14 cellular contexts compared by ENCODE assay signal in genomic region chr20:47790032-47790965, GRCh38. TPM values are rescaled to one million over a fixed set of nuclear protein-coding genes. Genes with fewer than 3 reads are reported as not detected.
DNase-seq lines count a peak whose midpoint lies in the region; ATAC-seq and TF ChIP-seq lines count a peak whose summit lies in the region.
"Had no signal": no experiment of that assay in that cellular context is flagged by ENCODE, and none has a peak within 500 bp of the region (broad histone marks: within the 10 kb centered on the region; RNA-seq: fewer than 3 reads in every experiment).

No MANE protein-coding gene starts in this region.

- TF ChIP-seq POLR2A in lower leg skin (IDR thresholded peaks at IDR 0.05) = no peak

- H3K4me1 ChIP-seq in RWPE2 (ENCODE audit: insufficient read depth, poor library complexity, severe bottlenecking) = peaks cover 57% of the 10 kb centered on the region

- 74 to 78% methylated on average over 11 of the region's 11 CpGs for whole genome bisulfite sequencing in lower leg skin, 2 donors

- no peaks in the 10 kb centered on the region for H3K36me3 ChIP-seq in RWPE2 (ENCODE audit: low read depth)

- no peaks in the 10 kb centered on the region for H3K27me3 ChIP-seq in RWPE2 (ENCODE audit: insufficient read depth, poor library complexity, severe bottlenecking)

- H3K4me3 ChIP-seq in RWPE2 (ENCODE audit: severe bottlenecking) = no peak overlapping the region
- no peak overlapping the region for H3K4me3 ChIP-seq in fibroblast of pulmonary artery (replicated peaks; ENCODE audit: low read depth, low read length)
- H3K4me3 ChIP-seq in lower leg skin (ENCODE audit: low read depth, poor library complexity, severe bottlenecking) = no peak overlapping the region
- H3K4me3 ChIP-seq: K562 had no signal

- peak overlapping the region; percentile 88 for H3K27ac ChIP-seq in RWPE2 (ENCODE audit: poor library complexity, severe bottlenecking)

- TF ChIP-seq CTCF in RWPE2 (IDR thresholded peaks at IDR 0.05; ENCODE audit: poor library complexity, severe bottlenecking) = no peak
- TF ChIP-seq CTCF in fibroblast of pulmonary artery (IDR thresholded peaks at IDR 0.05; ENCODE audit: low read length, missing control alignments) = no peak
- no peak for TF ChIP-seq CTCF in lower leg skin (IDR thresholded peaks at IDR 0.05)

- ATAC-seq in RWPE2 (ENCODE audit: low read depth) (peak; percentile 41), sciatic nerve (peak; percentile 17), HG02852 (IDR thresholded peaks at IDR 0.05; ENCODE audit: unreplicated experiment) (no peak)
- ATAC-seq: K562 had no signal

- no peaks in the 10 kb centered on the region for H3K9me3 ChIP-seq in RWPE2 (ENCODE audit: severe bottlenecking)

- peak; percentile 64 for DNase-seq in GM04503 (ENCODE audit: low read depth)
- no peak for DNase-seq in RWPE2 (ENCODE audit: low spot score)
- DNase-seq in fibroblast of pulmonary artery (ENCODE audit: low read depth) = peak; percentile 91
- no peak for DNase-seq in sciatic nerve (ENCODE audit: low spot score)
- DNase-seq in NCI-H146 (lab: John Stamatoyannopoulos, UW) = no peak
- DNase-seq in T-helper 9 cell = no peak
- no peak for DNase-seq in lower leg skin (ENCODE audit: low spot score in 2 of 2)
- DNase-seq: activated CD8-positive, alpha-beta memory T cell treated with anti-CD3 and anti-CD28 coated beads, Interleukin-2, amount 50 U/mL, for 4 hours; amygdala; HCEC 1CT; kidney; stimulated activated CD4-positive, alpha-beta T cell treated with anti-CD3 and anti-CD28 coated beads, Interleukin-12 subunit alpha, Interleukin-12 subunit beta, amount 100 ng/mL, for 4 hours had no signal

- intact Hi-C loops in sciatic nerve (cut with DNase I) = no loop called here
- intact Hi-C loops in lower leg skin (cut with DNase I; ENCODE audit: low total_unique reads) = no loop called here

RNA-seq across cellular contexts. Expression of gene SULF2, which starts 5.0 kb away (rescaled TPM):
- total RNA-seq in sciatic nerve (79.2 TPM), lower leg skin (10 to 100 TPM; 18.3 to 83.0 (median 28.0) TPM)

Comparison
In these comparisons a context has a peak if more than half of its experiments do, and no peak if none do; other contexts are left out.
1. DNase-seq: peak in GM04503 (single experiment) and fibroblast of pulmonary artery (single experiment); none in RWPE2 (single experiment), sciatic nerve (single experiment), NCI-H146 (single experiment), T-helper 9 cell (single experiment) and lower leg skin (0 of 2).